Comparison of ENCODE assay signal across 1 cellular context in genomic region chr20:46545077-46545826, GRCh38.
TF ChIP-seq lines count a peak whose summit lies in the region.

No MANE protein-coding gene starts in this region.

TF ChIP-seq in GM12878, 131 proteins besides CTCF, POLR2A, EP300 and RAD21 (continued from another document):
- TF ChIP-seq, protein P1, sequence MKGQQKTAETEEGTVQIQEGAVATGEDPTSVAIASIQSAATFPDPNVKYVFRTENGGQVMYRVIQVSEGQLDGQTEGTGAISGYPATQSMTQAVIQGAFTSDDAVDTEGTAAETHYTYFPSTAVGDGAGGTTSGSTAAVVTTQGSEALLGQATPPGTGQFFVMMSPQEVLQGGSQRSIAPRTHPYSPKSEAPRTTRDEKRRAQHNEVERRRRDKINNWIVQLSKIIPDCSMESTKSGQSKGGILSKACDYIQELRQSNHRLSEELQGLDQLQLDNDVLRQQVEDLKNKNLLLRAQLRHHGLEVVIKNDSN (IDR thresholded peaks at IDR 0.05; ENCODE audit: borderline replicate concordance, extremely low read length, insufficient read depth, low read depth, low read length) = no peak
- TF ChIP-seq MEF2A (IDR thresholded peaks at IDR 0.05; ENCODE audit: insufficient read depth, low read depth, low read length) (peak; percentile 74; the same call in 1 of the 2 replicates), IKZF1 (conservative IDR thresholded peaks at IDR 0.05) (peak; percentile 74), MXI1 (IDR thresholded peaks at IDR 0.05; ENCODE audit: low read depth, low read length) (no peak), ZNF217 (IDR thresholded peaks at IDR 0.05) (0 out of 2 replicates have a peak, but pooled peaks have one; percentile 15), TCF12 (IDR thresholded peaks at IDR 0.05; ENCODE audit: low read depth, low read length) (no peak), EED (IDR thresholded peaks at IDR 0.05; ENCODE audit: low read depth) (peak; percentile 89), RUNX3 (IDR thresholded peaks at IDR 0.05; ENCODE audit: low read length) (peak; percentile 89), CREM (IDR thresholded peaks at IDR 0.05; ENCODE audit: low read depth) (peak; percentile 26; the same call in 1 of the 2 replicates), ETV6 (conservative IDR thresholded peaks at IDR 0.05 in 1 of 2, IDR thresholded peaks at IDR 0.05 in 1 of 2; ENCODE audit: borderline replicate concordance in 1 of 2, low read depth in 1 of 2) (peak in 1 of 2 experiments; percentile 65; a peak in 2 of 4 replicates), BHLHE40 (IDR thresholded peaks at IDR 0.05; ENCODE audit: borderline replicate concordance in 1 of 2, low read depth in 2 of 2, low read length in 1 of 2) (0 out of 4 replicates have a peak, but pooled peaks of 1 of the 2 experiments have one; percentile 15), MTA2 (IDR thresholded peaks at IDR 0.05; ENCODE audit: low read depth) (0 out of 2 replicates have a peak, but pooled peaks have one; percentile 13), SPI1 (IDR thresholded peaks at IDR 0.05; ENCODE audit: borderline replicate concordance, insufficient read depth, low read depth, low read length) (peak; percentile 82), IKZF2 (IDR thresholded peaks at IDR 0.05) (peak; percentile 65 to 72), SP1 (IDR thresholded peaks at IDR 0.05; ENCODE audit: low read depth, low read length) (no peak), NFIC (IDR thresholded peaks at IDR 0.05; ENCODE audit: low read depth, low read length) (peak; percentile 35; the same call in 1 of the 2 replicates)
